8 cellular contexts compared by ENCODE assay signal in the genomic region with DNA sequence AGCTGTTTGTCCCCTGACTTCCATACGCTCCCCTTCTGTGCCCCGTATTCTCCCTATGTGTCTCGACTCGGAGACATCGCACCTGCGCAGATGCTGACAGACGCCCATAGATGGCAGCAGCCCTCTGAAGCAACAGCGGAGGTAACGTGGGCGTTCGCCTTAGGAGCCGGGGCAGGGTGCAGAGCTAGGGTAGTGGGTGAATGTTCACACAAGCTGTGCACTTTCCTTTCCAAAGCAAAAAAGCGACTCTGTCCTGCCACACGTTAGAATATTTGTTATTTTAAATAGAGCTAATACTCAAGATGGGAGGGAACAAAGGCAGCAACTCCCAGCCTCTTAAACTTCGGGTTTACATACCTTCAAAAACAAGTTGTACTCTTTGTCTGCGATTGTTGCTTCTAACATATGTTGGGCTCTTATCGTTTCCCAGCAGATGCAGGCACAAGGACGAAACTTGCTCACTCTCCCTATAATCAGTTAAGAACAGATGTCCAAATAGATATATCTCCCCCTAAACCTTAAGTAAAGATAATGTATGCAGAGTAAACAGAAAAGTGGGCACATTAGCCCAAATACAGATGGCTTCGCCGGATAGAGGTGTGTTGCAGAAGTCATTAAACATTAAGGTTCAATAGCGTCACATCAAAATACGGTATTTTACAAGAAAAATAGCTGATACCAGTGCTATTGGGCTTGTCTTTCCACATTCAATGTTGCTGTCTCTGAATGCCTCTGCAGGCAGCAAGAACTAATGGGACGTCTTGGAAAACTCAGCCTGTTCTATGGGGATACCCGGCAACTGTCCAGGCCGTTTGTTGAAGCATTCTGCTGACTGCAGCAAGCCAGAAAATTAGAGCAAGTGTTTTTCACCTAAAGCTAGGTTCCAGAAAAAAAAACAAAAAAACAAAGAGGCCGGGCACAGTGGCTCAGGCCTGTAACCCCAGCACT.
DNase-seq lines count a peak whose midpoint lies in the region; ATAC-seq lines count a peak whose summit lies in the region.

No MANE protein-coding gene starts in this region.

- DNase-seq in Ammon's horn (ENCODE audit: low spot score), result peak; percentile 94
- DNase-seq in OCI-M1 (lab: John Stamatoyannopoulos, UW), result peak; percentile 94
- DNase-seq in activated T-cell treated with anti-CD3 and anti-CD28 coated beads, Interleukin-2, amount 50 U/mL, for 48 hours, result peak; percentile 83 to 85
- peak; percentile 29 for DNase-seq in fibroblast of the conjunctiva (ENCODE audit: low read depth)
- DNase-seq in occipital lobe (lab: John Stamatoyannopoulos, UW), result peak; percentile 70
- peak; percentile 91 for DNase-seq in superior temporal gyrus (ENCODE audit: extremely low spot score)

- ATAC-seq in GM18909 (IDR thresholded peaks at IDR 0.05; ENCODE audit: poor library complexity, unreplicated experiment) (peak; percentile 96), HG03135 (IDR thresholded peaks at IDR 0.05; ENCODE audit: unreplicated experiment) (peak; percentile 85)

Comparison
In these comparisons a context has a peak if more than half of its experiments do, and no peak if none do; other contexts are left out.
1. Peak in every context shown above with its lines: DNase-seq and ATAC-seq.
2. DNase-seq: peak in every context shown above with its lines; median percentile 94 in Ammon's horn; 94 in OCI-M1; 91 in superior temporal gyrus; 84 in activated T-cell treated with anti-CD3 and anti-CD28 coated beads, Interleukin-2, amount 50 U/mL, for 48 hours; 70 in occipital lobe; 29 in fibroblast of the conjunctiva.